ENCODE assay signal across 1 cellular context in the genomic region with DNA sequence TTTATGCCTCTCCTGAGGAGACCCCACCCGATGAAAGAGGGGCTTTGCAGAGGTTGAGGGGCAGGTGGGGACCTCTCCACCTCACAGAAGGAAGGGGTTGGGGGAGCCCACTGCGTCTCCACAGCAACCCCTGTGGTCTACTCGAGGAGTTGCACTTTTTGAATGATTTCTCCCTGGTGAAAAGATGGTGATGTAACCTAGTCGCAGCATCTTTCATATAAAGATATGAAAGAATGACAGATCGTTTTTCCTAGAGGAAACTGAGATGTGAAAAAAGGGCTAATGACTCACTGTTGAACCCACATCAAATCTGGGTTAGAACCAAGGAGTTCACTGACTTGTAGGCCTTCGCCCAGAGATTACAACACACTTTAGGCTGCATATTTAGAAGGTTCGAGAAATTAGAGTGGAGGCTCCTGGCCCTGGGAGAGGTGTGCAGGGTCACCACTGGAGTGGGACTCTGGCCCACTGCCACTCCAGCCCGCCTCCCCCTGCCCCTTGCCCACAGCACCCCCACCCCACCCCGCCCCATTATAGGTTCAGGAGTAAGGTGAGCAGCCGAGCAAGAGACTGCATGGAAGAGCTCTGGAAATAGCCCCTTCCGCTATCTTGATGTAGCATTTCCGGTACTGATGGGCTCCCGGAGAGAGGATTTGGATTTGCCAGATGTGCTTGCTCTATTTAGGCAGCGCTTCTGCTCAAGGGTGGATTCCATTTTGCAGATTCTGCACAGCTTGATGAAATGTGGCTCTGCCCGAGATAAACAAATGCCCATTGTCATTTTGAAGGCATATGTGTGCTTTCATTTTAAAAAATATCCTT.
TF ChIP-seq lines count a peak whose summit lies in the region.

No MANE protein-coding gene starts in this region.

TF ChIP-seq in HEK293, 187 proteins besides CTCF, POLR2A, EP300 and RAD21 (continued from another document):
- TF ChIP-seq ZBTB49 (tag by site-specific recombination; IDR thresholded peaks at IDR 0.05; ENCODE audit: low read depth) (no peak), BCL11A (tag by site-specific recombination; IDR thresholded peaks at IDR 0.05; ENCODE audit: low read depth) (no peak)
